Comparison of ENCODE assay signal across 21 cellular contexts in genomic region chr5:98458004-98458403, GRCh38.
DNase-seq lines count a peak whose midpoint lies in the region; ATAC-seq, FAIRE-seq and TF ChIP-seq lines count a peak whose summit lies in the region.
"Had no signal": no experiment of that assay in that cellular context is flagged by ENCODE, and none has a peak within 500 bp of the region (broad histone marks: within the 10 kb centered on the region; RNA-seq: fewer than 3 reads in every experiment).

No MANE protein-coding gene starts in this region.

- H3K9me3 ChIP-seq in PC-3 (ENCODE audit: low read length), result no peaks in the 10 kb centered on the region
- no peaks in the 10 kb centered on the region for H3K9me3 ChIP-seq in CD8-positive, alpha-beta T cell (ENCODE audit: low read length)
- H3K9me3 ChIP-seq: esophagus muscularis mucosa, Peyer's patch, upper lobe of left lung had no signal

- H3K9ac ChIP-seq in PC-3 (ENCODE audit: low read length), result no peak overlapping the region

- no peak overlapping the region for H3K4me3 ChIP-seq in PC-3 (ENCODE audit: low read length)
- no peak overlapping the region for H3K4me3 ChIP-seq in CD8-positive, alpha-beta T cell (ENCODE audit: low read depth, low read length)
- H3K4me3 ChIP-seq: esophagus muscularis mucosa, lung, Peyer's patch, upper lobe of left lung had no signal

- no peak overlapping the region for H3K4me3 Mint-ChIP-seq in CD8-positive, alpha-beta T cell
- H3K4me3 Mint-ChIP-seq: activated CD4-positive, alpha-beta T cell treated with anti-CD3 and anti-CD28 coated beads, Interleukin-2, amount 10 ng/mL, durations not matched to agents 7 days and 5 days; nephron progenitor cell; T-helper 2 cell treated with Interferon-gamma antibody and Interleukin-4, amounts not matched to agents 5 μg/mL and 100 μg/mL, for 36 hours had no signal

- DNase-seq in PC-3, result peak; percentile 12
- peak; percentile 80 for DNase-seq in fibroblast of gingiva (ENCODE audit: low read depth)
- peak; percentile 37 for DNase-seq in smooth muscle cell of the brain vasculature (ENCODE audit: low read depth, low spot score)
- no peak for DNase-seq in CD8-positive, alpha-beta T cell
- DNase-seq in mesenteric fat pad (ENCODE audit: low spot score), result no peak
- DNase-seq in HTR-8/SVneo (ENCODE audit: insufficient read length, low spot score), result no peak
- DNase-seq: activated CD4-positive, alpha-beta T cell treated with anti-CD3 and anti-CD28 coated beads, Interleukin-2, amount 10 ng/mL, durations not matched to agents 7 days and 5 days; activated T-cell treated with anti-CD3 and anti-CD28 coated beads, Interleukin-2, amount 50 U/mL, for 48 hours; dermis blood vessel endothelial cell; GF-D8; NCI-H1694 treated with DMSO at 0.1 percent for 48 hours; NCI-H524; nephron progenitor cell; Peyer's patch; retina; stimulated activated CD4-positive, alpha-beta T cell treated with anti-CD3 and anti-CD28 coated beads, Interleukin-4, amount 100 ng/mL, for 1 hour; upper lobe of left lung had no signal

- no peak overlapping the region for H2AFZ ChIP-seq in PC-3 (ENCODE audit: low read length)

- intact Hi-C loops in PC-3 (cut with micrococcal nuclease), result no loop called here
- intact Hi-C loops in CD8-positive, alpha-beta T cell (cut with DNase I, micrococcal nuclease), result no loop called here

- no peaks in the 10 kb centered on the region for H3K9me3 Mint-ChIP-seq in CD8-positive, alpha-beta T cell
- H3K9me3 Mint-ChIP-seq: activated CD4-positive, alpha-beta T cell treated with anti-CD3 and anti-CD28 coated beads, Interleukin-2, amount 10 ng/mL, durations not matched to agents 7 days and 5 days; nephron progenitor cell; T-helper 2 cell treated with Interferon-gamma antibody and Interleukin-4, amounts not matched to agents 5 μg/mL and 100 μg/mL, for 36 hours had no signal

- peaks cover 23% of the 10 kb centered on the region for H3K4me1 ChIP-seq in PC-3 (ENCODE audit: insufficient read depth, low read length)
- H3K4me1 ChIP-seq in CD8-positive, alpha-beta T cell (ENCODE audit: insufficient read depth, low read length), result no peaks in the 10 kb centered on the region
- H3K4me1 ChIP-seq: Peyer's patch had no signal

- peak; percentile 52 for ATAC-seq in GM18520 (IDR thresholded peaks at IDR 0.05; ENCODE audit: unreplicated experiment)
- ATAC-seq in PC-3, result no peak
- ATAC-seq in CD8-positive, alpha-beta T cell, result no peak

- no peak overlapping the region for H3K4me2 ChIP-seq in PC-3 (ENCODE audit: low read length)

- H3K36me3 ChIP-seq in PC-3 (ENCODE audit: low read depth, low read length), result no peaks in the 10 kb centered on the region
- no peaks in the 10 kb centered on the region for H3K36me3 ChIP-seq in CD8-positive, alpha-beta T cell (ENCODE audit: insufficient read depth, low read length)
- H3K36me3 ChIP-seq: esophagus muscularis mucosa, Peyer's patch, upper lobe of left lung had no signal

- H3K27me3 ChIP-seq in PC-3 (ENCODE audit: low read length), result no peaks in the 10 kb centered on the region
- H3K27me3 ChIP-seq in CD8-positive, alpha-beta T cell (ENCODE audit: insufficient read depth, low read length), result no peaks in the 10 kb centered on the region
- H3K27me3 ChIP-seq: esophagus muscularis mucosa, Peyer's patch, upper lobe of left lung had no signal

- BruUV-seq in PC-3 (replicated peaks; lab: Mats Ljungman, UMichigan), result no TSS peak

- no peak for FAIRE-seq in HTR-8/SVneo (lab: Jason Lieb, UNC)

- POLR2A ChIA-PET in PC-3 (lab: Charles Lee; ENCODE audit: unreplicated experiment), result no interaction called here
- POLR2A ChIA-PET in CD8-positive, alpha-beta T cell (lab: Charles Lee), result no interaction called here

- H3F3A ChIP-seq in PC-3 (ENCODE audit: low read length, unreplicated experiment), result no peaks in the 10 kb centered on the region

- H3K4me1 Mint-ChIP-seq in CD8-positive, alpha-beta T cell (ENCODE audit: low read depth), result no peaks in the 10 kb centered on the region
- H3K4me1 Mint-ChIP-seq: activated CD4-positive, alpha-beta T cell treated with anti-CD3 and anti-CD28 coated beads, Interleukin-2, amount 10 ng/mL, durations not matched to agents 7 days and 5 days; nephron progenitor cell had no signal

- no peak overlapping the region for H3K27ac ChIP-seq in PC-3 (ENCODE audit: low read length)
- H3K27ac ChIP-seq in CD8-positive, alpha-beta T cell (ENCODE audit: low read depth, low read length), result no peak overlapping the region
- H3K27ac ChIP-seq: esophagus muscularis mucosa, Peyer's patch, upper lobe of left lung had no signal

- H3K27me3 Mint-ChIP-seq in CD8-positive, alpha-beta T cell (ENCODE audit: low read depth), result no peaks in the 10 kb centered on the region
- H3K27me3 Mint-ChIP-seq: activated CD4-positive, alpha-beta T cell treated with anti-CD3 and anti-CD28 coated beads, Interleukin-2, amount 10 ng/mL, durations not matched to agents 7 days and 5 days had no signal

- TF ChIP-seq CTCF in PC-3 (conservative IDR thresholded peaks at IDR 0.05; ENCODE audit: low read depth, low read length), result no peak
- TF ChIP-seq CTCF in CD8-positive, alpha-beta T cell (IDR thresholded peaks at IDR 0.05), result no peak

- no peaks in the 10 kb centered on the region for H4K20me1 ChIP-seq in PC-3 (ENCODE audit: low read length)

- CTCF ChIA-PET in PC-3 (lab: Charles Lee), result no interaction called here
- CTCF ChIA-PET in CD8-positive, alpha-beta T cell (lab: Charles Lee), result no interaction called here

- H3K9me2 ChIP-seq in PC-3 (replicated peaks; ENCODE audit: low read length), result no peaks in the 10 kb centered on the region

- no peaks in the 10 kb centered on the region for H3K36me3 Mint-ChIP-seq in CD8-positive, alpha-beta T cell

- H3K27ac Mint-ChIP-seq in CD8-positive, alpha-beta T cell, result no peak overlapping the region
- H3K27ac Mint-ChIP-seq: activated CD4-positive, alpha-beta T cell treated with anti-CD3 and anti-CD28 coated beads, Interleukin-2, amount 10 ng/mL, durations not matched to agents 7 days and 5 days; nephron progenitor cell; T-helper 2 cell treated with Interferon-gamma antibody and Interleukin-4, amounts not matched to agents 5 μg/mL and 100 μg/mL, for 36 hours had no signal

- H3K79me2 ChIP-seq in PC-3 (ENCODE audit: low read length), result no peaks in the 10 kb centered on the region

Comparison
In these comparisons a context has a peak if more than half of its experiments do, and no peak if none do; other contexts are left out.
1. DNase-seq: peak in PC-3 (single experiment), fibroblast of gingiva (single experiment) and smooth muscle cell of the brain vasculature (single experiment); none in CD8-positive, alpha-beta T cell (0 of 7), mesenteric fat pad (single experiment) and HTR-8/SVneo (single experiment).